ENCODE assay signal across 34 cellular contexts in the genomic region with DNA sequence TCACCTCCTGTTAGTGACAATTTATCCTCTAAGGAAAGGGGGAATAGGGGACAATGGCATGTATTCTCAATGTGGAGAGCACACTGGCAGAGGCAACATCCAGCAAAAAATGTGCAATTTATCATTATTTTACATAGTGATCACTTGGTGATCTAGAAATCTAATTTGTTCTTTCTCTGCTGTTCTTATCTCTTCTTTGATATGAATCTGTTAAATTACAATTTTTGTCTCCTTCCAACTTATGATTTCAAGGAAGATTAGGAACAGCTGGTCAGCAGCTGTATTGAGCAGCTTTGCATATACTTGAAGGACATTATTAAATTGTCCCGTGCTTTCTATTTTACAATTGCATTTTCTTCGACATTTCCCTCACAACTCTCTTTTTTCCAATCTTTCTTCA.
"Had no signal": no experiment of that assay in that cellular context is flagged by ENCODE, and none has a peak within 500 bp of the region (broad histone marks: within the 10 kb centered on the region; RNA-seq: fewer than 3 reads in every experiment).

No MANE protein-coding gene starts in this region.

- H3K4me1 ChIP-seq: ascending aorta had no signal

- H3K27me3 ChIP-seq: ascending aorta, cardiac muscle cell had no signal

- H3K27me3 Mint-ChIP-seq: activated B cell treated with CpG ODN at 0.5 μM for 24 hours; activated CD4-positive, alpha-beta memory T cell treated with anti-CD3 and anti-CD28 coated beads, Interleukin-2, amount 10 ng/mL, durations not matched to agents 7 days and 5 days; activated CD4-positive, alpha-beta T cell treated with anti-CD3 and anti-CD28 coated beads, Interleukin-2, amount 10 ng/mL, durations not matched to agents 24 days and 14 days; activated CD8-positive, alpha-beta memory T cell treated with anti-CD3 and anti-CD28 coated beads, Interleukin-2, amount 10 ng/mL, durations not matched to agents 7 days and 5 days; activated naive CD4-positive, alpha-beta T cell treated with anti-CD3 and anti-CD28 coated beads, Interleukin-2, amount 10 ng/mL, durations not matched to agents 7 days and 5 days; activated naive CD4-positive, alpha-beta T cell treated with anti-CD3 and anti-CD28 coated beads, Interleukin-2, amount 50 U/mL, for 24 hours; activated naive CD8-positive, alpha-beta T cell treated with anti-CD3 and anti-CD28 coated beads, Interleukin-2, amount 10 ng/mL, durations not matched to agents 7 days and 5 days; activated naive CD8-positive, alpha-beta T cell treated with anti-CD3 and anti-CD28 coated beads, Interleukin-2, amount 50 U/mL, for 24 hours; activated T-cell treated with anti-CD3 and anti-CD28 coated beads, Interleukin-2, amount 50 U/mL, for 24 hours; central memory CD8-positive, alpha-beta T cell had no signal

- H3K36me3 Mint-ChIP-seq: activated CD8-positive, alpha-beta memory T cell treated with anti-CD3 and anti-CD28 coated beads, Interleukin-2, amount 10 ng/mL, durations not matched to agents 7 days and 5 days; activated naive CD4-positive, alpha-beta T cell treated with anti-CD3 and anti-CD28 coated beads, Interleukin-2, amount 10 ng/mL, durations not matched to agents 7 days and 5 days; activated naive CD4-positive, alpha-beta T cell treated with anti-CD3 and anti-CD28 coated beads, Interleukin-2, amount 50 U/mL, for 24 hours; activated naive CD8-positive, alpha-beta T cell; activated naive CD8-positive, alpha-beta T cell treated with anti-CD3 and anti-CD28 coated beads, Interleukin-2, amount 10 ng/mL, durations not matched to agents 7 days and 5 days had no signal

- ATAC-seq: activated CD8-positive, alpha-beta memory T cell treated with anti-CD3 and anti-CD28 coated beads, Interleukin-2, amount 10 ng/mL, durations not matched to agents 7 days and 5 days; activated CD8-positive, alpha-beta T cell treated with anti-CD3 and anti-CD28 coated beads, Interleukin-2, amount 10 ng/mL, durations not matched to agents 7 days and 5 days; activated naive CD8-positive, alpha-beta T cell treated with anti-CD3 and anti-CD28 coated beads, Interleukin-2, amount 50 U/mL, for 24 hours had no signal

- DNase-seq: activated B cell treated with CpG ODN at 0.5 μM for 24 hours; activated CD4-positive, alpha-beta memory T cell treated with anti-CD3 and anti-CD28 coated beads, Interleukin-2, amount 10 ng/mL, durations not matched to agents 7 days and 5 days; activated CD4-positive, alpha-beta T cell treated with anti-CD3 and anti-CD28 coated beads for 4 hours; activated CD4-positive, alpha-beta T cell treated with anti-CD3 and anti-CD28 coated beads, Interleukin-2, amount 10 ng/mL, durations not matched to agents 24 days and 14 days; activated CD4-positive, alpha-beta T cell treated with anti-CD3 and anti-CD28 coated beads, Interleukin-2, amount 50 U/mL, for 48 hours; activated CD4-positive, CD25-positive, alpha-beta regulatory T cell treated with anti-CD3 and anti-CD28 coated beads, Interleukin-2, amount 50 U/mL, for 72 hours; activated CD8-positive, alpha-beta memory T cell treated with anti-CD3 and anti-CD28 coated beads for 24 hours; activated CD8-positive, alpha-beta memory T cell treated with anti-CD3 and anti-CD28 coated beads, Interleukin-2, amount 10 ng/mL, durations not matched to agents 7 days and 5 days; activated CD8-positive, alpha-beta memory T cell treated with anti-CD3 and anti-CD28 coated beads, Interleukin-2, amount 50 U/mL, for 48 hours; activated CD8-positive, alpha-beta T cell treated with anti-CD3 and anti-CD28 coated beads, Interleukin-2, amount 10 ng/mL, durations not matched to agents 7 days and 5 days; activated effector memory CD4-positive, alpha-beta T cell treated with Interleukin-2 at 50 U/mL for 16 hours; activated gamma-delta T cell; activated naive CD4-positive, alpha-beta T cell treated with anti-CD3 and anti-CD28 coated beads, Interleukin-2, amount 10 ng/mL, durations not matched to agents 7 days and 5 days; activated naive CD4-positive, alpha-beta T cell treated with Interleukin-2 at 50 U/mL for 16 hours; activated naive CD8-positive, alpha-beta T cell treated with anti-CD3 and anti-CD28 coated beads, Interleukin-2, amount 10 ng/mL, durations not matched to agents 7 days and 5 days; activated naive CD8-positive, alpha-beta T cell treated with anti-CD3 and anti-CD28 coated beads, Interleukin-2, amount 50 U/mL, for 24 hours; activated T-cell treated with anti-CD3 and anti-CD28 coated beads, Interleukin-2, amount 50 U/mL, for 24 hours; activated T-cell treated with anti-CD3 and anti-CD28 coated beads, Interleukin-2, amount 50 U/mL, for 48 hours; amygdala; caudate nucleus; SW 1271; T-helper 1 cell; T-helper 2 cell; T-helper 9 cell had no signal

- H3K27ac Mint-ChIP-seq: activated B cell treated with CpG ODN at 0.5 μM for 24 hours; activated CD4-positive, alpha-beta memory T cell treated with anti-CD3 and anti-CD28 coated beads, Interleukin-2, amount 10 ng/mL, durations not matched to agents 7 days and 5 days; activated CD4-positive, alpha-beta T cell treated with anti-CD3 and anti-CD28 coated beads, Interleukin-2, amount 10 ng/mL, durations not matched to agents 24 days and 14 days; activated CD8-positive, alpha-beta memory T cell treated with anti-CD3 and anti-CD28 coated beads, Interleukin-2, amount 10 ng/mL, durations not matched to agents 7 days and 5 days; activated CD8-positive, alpha-beta T cell treated with anti-CD3 and anti-CD28 coated beads, Interleukin-2, amount 10 ng/mL, durations not matched to agents 7 days and 5 days; activated naive CD4-positive, alpha-beta T cell treated with anti-CD3 and anti-CD28 coated beads, Interleukin-2, amount 10 ng/mL, durations not matched to agents 7 days and 5 days; activated naive CD4-positive, alpha-beta T cell treated with anti-CD3 and anti-CD28 coated beads, Interleukin-2, amount 50 U/mL, for 24 hours; activated naive CD8-positive, alpha-beta T cell; activated naive CD8-positive, alpha-beta T cell treated with anti-CD3 and anti-CD28 coated beads, Interleukin-2, amount 10 ng/mL, durations not matched to agents 7 days and 5 days; activated naive CD8-positive, alpha-beta T cell treated with anti-CD3 and anti-CD28 coated beads, Interleukin-2, amount 50 U/mL, for 24 hours; activated T-cell treated with anti-CD3 and anti-CD28 coated beads, Interleukin-2, amount 50 U/mL, for 24 hours; activated T-helper 2 cell treated with anti-CD3 and anti-CD28 coated beads, Interferon-gamma antibody, Interleukin-2, Interleukin-4, amounts not matched to agents 10 μg/mL and 5 μg/mL and 100 μg/mL, durations not matched to agents 14 hours and 24 hours and 36 hours; brain; T-helper 1 cell treated with Interleukin-12 subunit alpha and Interleukin-12 subunit beta and Interleukin-4 antibody, amounts not matched to agents 30 μg/mL and 1 μg/mL, for 36 hours; T-helper 2 cell treated with Interferon-gamma antibody and Interleukin-4, amounts not matched to agents 5 μg/mL and 100 μg/mL, for 36 hours had no signal

- H3K36me3 ChIP-seq: ascending aorta, cardiac muscle cell had no signal

- H3K4me3 Mint-ChIP-seq: activated B cell treated with CpG ODN at 0.5 μM for 24 hours; activated CD4-positive, alpha-beta memory T cell treated with anti-CD3 and anti-CD28 coated beads, Interleukin-2, amount 10 ng/mL, durations not matched to agents 7 days and 5 days; activated CD4-positive, alpha-beta T cell treated with anti-CD3 and anti-CD28 coated beads, Interleukin-2, amount 10 ng/mL, durations not matched to agents 24 days and 14 days; activated CD8-positive, alpha-beta memory T cell treated with anti-CD3 and anti-CD28 coated beads, Interleukin-2, amount 10 ng/mL, durations not matched to agents 7 days and 5 days; activated CD8-positive, alpha-beta T cell treated with anti-CD3 and anti-CD28 coated beads, Interleukin-2, amount 10 ng/mL, durations not matched to agents 7 days and 5 days; activated naive CD4-positive, alpha-beta T cell treated with anti-CD3 and anti-CD28 coated beads, Interleukin-2, amount 10 ng/mL, durations not matched to agents 7 days and 5 days; activated naive CD4-positive, alpha-beta T cell treated with anti-CD3 and anti-CD28 coated beads, Interleukin-2, amount 50 U/mL, for 24 hours; activated naive CD8-positive, alpha-beta T cell; activated naive CD8-positive, alpha-beta T cell treated with anti-CD3 and anti-CD28 coated beads, Interleukin-2, amount 10 ng/mL, durations not matched to agents 7 days and 5 days; activated naive CD8-positive, alpha-beta T cell treated with anti-CD3 and anti-CD28 coated beads, Interleukin-2, amount 50 U/mL, for 24 hours; activated T-cell treated with anti-CD3 and anti-CD28 coated beads, Interleukin-2, amount 50 U/mL, for 24 hours; brain; central memory CD8-positive, alpha-beta T cell; T-helper 1 cell treated with Interleukin-12 subunit alpha and Interleukin-12 subunit beta and Interleukin-4 antibody, amounts not matched to agents 30 μg/mL and 1 μg/mL, for 36 hours; T-helper 2 cell treated with Interferon-gamma antibody and Interleukin-4, amounts not matched to agents 5 μg/mL and 100 μg/mL, for 36 hours had no signal

- H3K9me3 Mint-ChIP-seq: activated B cell treated with CpG ODN at 0.5 μM for 24 hours; activated CD4-positive, alpha-beta T cell treated with anti-CD3 and anti-CD28 coated beads, Interleukin-2, amount 10 ng/mL, durations not matched to agents 24 days and 14 days; activated naive CD8-positive, alpha-beta T cell treated with anti-CD3 and anti-CD28 coated beads, Interleukin-2, amount 10 ng/mL, durations not matched to agents 7 days and 5 days; activated naive CD8-positive, alpha-beta T cell treated with anti-CD3 and anti-CD28 coated beads, Interleukin-2, amount 50 U/mL, for 24 hours; activated T-cell treated with anti-CD3 and anti-CD28 coated beads, Interleukin-2, amount 50 U/mL, for 24 hours; T-helper 1 cell treated with Interleukin-12 subunit alpha and Interleukin-12 subunit beta and Interleukin-4 antibody, amounts not matched to agents 30 μg/mL and 1 μg/mL, for 36 hours had no signal

- H3K4me1 Mint-ChIP-seq: activated B cell treated with CpG ODN at 0.5 μM for 24 hours; activated CD4-positive, alpha-beta memory T cell treated with anti-CD3 and anti-CD28 coated beads, Interleukin-2, amount 10 ng/mL, durations not matched to agents 7 days and 5 days; activated CD4-positive, alpha-beta T cell treated with anti-CD3 and anti-CD28 coated beads, Interleukin-2, amount 10 ng/mL, durations not matched to agents 24 days and 14 days; activated CD8-positive, alpha-beta memory T cell treated with anti-CD3 and anti-CD28 coated beads, Interleukin-2, amount 10 ng/mL, durations not matched to agents 7 days and 5 days; activated naive CD4-positive, alpha-beta T cell treated with anti-CD3 and anti-CD28 coated beads, Interleukin-2, amount 10 ng/mL, durations not matched to agents 7 days and 5 days; activated naive CD4-positive, alpha-beta T cell treated with anti-CD3 and anti-CD28 coated beads, Interleukin-2, amount 50 U/mL, for 24 hours; activated naive CD8-positive, alpha-beta T cell treated with anti-CD3 and anti-CD28 coated beads, Interleukin-2, amount 50 U/mL, for 24 hours; central memory CD8-positive, alpha-beta T cell had no signal

- H3K4me3 ChIP-seq: ascending aorta, cardiac muscle cell had no signal

- H3K27ac ChIP-seq: ascending aorta, cardiac muscle cell, VCaP had no signal
